In the genomic region with DNA sequence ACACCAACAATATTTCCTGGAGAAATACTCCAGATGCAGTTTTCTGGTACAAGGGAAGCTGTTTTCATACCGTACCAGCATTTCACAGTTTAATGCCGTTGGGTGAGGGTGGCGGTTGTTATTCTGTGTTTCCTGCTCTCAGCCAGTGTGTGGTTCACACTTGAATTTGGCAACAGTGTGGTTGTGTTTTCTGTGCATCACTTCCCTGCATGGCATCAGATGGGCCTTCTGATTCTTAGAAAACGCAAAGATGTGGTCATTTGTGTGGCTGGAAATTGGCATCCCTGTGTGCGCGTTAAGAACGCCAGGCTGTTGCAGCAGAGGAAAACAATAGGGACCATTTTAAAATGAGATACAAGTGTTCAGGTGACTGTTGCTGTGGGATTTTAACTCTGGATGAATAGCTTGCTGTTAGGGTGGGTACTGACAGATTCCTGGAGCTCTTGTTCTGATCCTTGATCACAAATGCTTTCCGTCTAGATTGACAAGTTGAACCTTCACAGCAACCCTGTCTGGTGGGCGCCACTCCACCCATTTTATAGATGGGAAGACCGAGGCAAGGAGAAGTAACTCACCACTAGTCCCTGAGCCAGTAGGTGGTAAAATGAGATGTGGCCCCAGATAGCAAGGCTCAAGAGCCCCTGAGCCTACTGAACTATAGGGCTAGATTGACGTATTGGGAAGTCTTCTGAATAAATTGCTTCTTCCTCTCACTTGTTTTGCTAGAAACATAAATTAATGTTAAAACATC, we compare ENCODE assay signal across 15 cellular contexts.
DNase-seq lines count a peak whose midpoint lies in the region; TF ChIP-seq lines count a peak whose summit lies in the region.
"Had no signal": no experiment of that assay in that cellular context is flagged by ENCODE, and none has a peak within 500 bp of the region (broad histone marks: within the 10 kb centered on the region; RNA-seq: fewer than 3 reads in every experiment).

No MANE protein-coding gene starts in this region.

- no peaks in the 10 kb centered on the region for H3K4me1 ChIP-seq in breast epithelium
- H3K4me1 ChIP-seq: HAP-1, pancreas had no signal

- H3K36me3 Mint-ChIP-seq in activated naive CD4-positive, alpha-beta T cell treated with anti-CD3 and anti-CD28 coated beads, Interleukin-2, amount 50 U/mL, for 24 hours = peaks cover 3% of the 10 kb centered on the region

- H3K9me3 Mint-ChIP-seq in activated naive CD4-positive, alpha-beta T cell treated with anti-CD3 and anti-CD28 coated beads, Interleukin-2, amount 50 U/mL, for 24 hours = no peaks in the 10 kb centered on the region

- no peaks in the 10 kb centered on the region for H3K36me3 ChIP-seq in breast epithelium
- H3K36me3 ChIP-seq: gastroesophageal sphincter, HAP-1, pancreas, vagina had no signal

- TF ChIP-seq CTCF in breast epithelium (IDR thresholded peaks at IDR 0.05) = no peak

- TF ChIP-seq POLR2A in breast epithelium (IDR thresholded peaks at IDR 0.05) (no peak), erythroblast (IDR thresholded peaks at IDR 0.05; ENCODE audit: low read length) (no peak)

- H3K4me3 ChIP-seq in breast epithelium = no peak overlapping the region
- H3K4me3 ChIP-seq: gastroesophageal sphincter, HAP-1, pancreas, SK-N-MC, vagina had no signal

- peak overlapping the region; percentile 15 for H3K4me3 Mint-ChIP-seq in activated naive CD4-positive, alpha-beta T cell treated with anti-CD3 and anti-CD28 coated beads, Interleukin-2, amount 50 U/mL, for 24 hours

- H3K27me3 ChIP-seq in breast epithelium = no peaks in the 10 kb centered on the region
- H3K27me3 ChIP-seq: gastroesophageal sphincter, pancreas, vagina had no signal

- peak; percentile 27 for DNase-seq in activated CD8-positive, alpha-beta memory T cell treated with anti-CD3 and anti-CD28 coated beads, Interleukin-2, amount 50 U/mL, for 4 hours
- no peak for DNase-seq in activated CD8-positive, alpha-beta memory T cell treated with anti-CD3 and anti-CD28 coated beads, Interleukin-2, amount 50 U/mL, for 48 hours
- DNase-seq in NOMO-1 treated with dmso at 0.1 percent for 144 hours (lab: John Stamatoyannopoulos, UW; ENCODE audit: unreplicated experiment) (peak; percentile 43), breast epithelium (ENCODE audit: low spot score in 2 of 2) (no peak), SHP77 treated with DMSO at 0.1 percent for 48 hours (lab: John Stamatoyannopoulos, UW) (no peak), erythroblast (lab: John Stamatoyannopoulos, UW) (no peak)
- peak; percentile 70 for DNase-seq in stimulated activated CD8-positive, alpha-beta memory T cell treated with anti-CD3 and anti-CD28 coated beads, Interleukin-4, amount 100 ng/mL, for 48 hours
- DNase-seq: left colon, NCI-H226, pancreas had no signal

- no peak overlapping the region for H3K27ac ChIP-seq in breast epithelium
- H3K27ac ChIP-seq: gastroesophageal sphincter, pancreas, SK-N-MC, vagina had no signal

- intact Hi-C loops in breast epithelium (cut with DNase I; ENCODE audit: low total_unique reads) = no loop called here

- peaks cover 71% of the 10 kb centered on the region for H3K4me1 Mint-ChIP-seq in activated naive CD4-positive, alpha-beta T cell treated with anti-CD3 and anti-CD28 coated beads, Interleukin-2, amount 50 U/mL, for 24 hours

- H3K27ac Mint-ChIP-seq in activated naive CD4-positive, alpha-beta T cell treated with anti-CD3 and anti-CD28 coated beads, Interleukin-2, amount 50 U/mL, for 24 hours = peak overlapping the region; percentile 57

- H3K9me3 ChIP-seq in breast epithelium = no peaks in the 10 kb centered on the region
- H3K9me3 ChIP-seq: gastroesophageal sphincter, HAP-1, pancreas, vagina had no signal

- no peaks in the 10 kb centered on the region for H3K27me3 Mint-ChIP-seq in activated naive CD4-positive, alpha-beta T cell treated with anti-CD3 and anti-CD28 coated beads, Interleukin-2, amount 50 U/mL, for 24 hours

Comparison
In these comparisons a context has a peak if more than half of its experiments do, and no peak if none do; other contexts are left out.
1. DNase-seq: peak in activated CD8-positive, alpha-beta memory T cell treated with anti-CD3 and anti-CD28 coated beads, Interleukin-2, amount 50 U/mL, for 4 hours (single experiment), NOMO-1 treated with dmso at 0.1 percent for 144 hours (single experiment) and stimulated activated CD8-positive, alpha-beta memory T cell treated with anti-CD3 and anti-CD28 coated beads, Interleukin-4, amount 100 ng/mL, for 48 hours (single experiment); none in activated CD8-positive, alpha-beta memory T cell treated with anti-CD3 and anti-CD28 coated beads, Interleukin-2, amount 50 U/mL, for 48 hours (single experiment), breast epithelium (0 of 2), SHP77 treated with DMSO at 0.1 percent for 48 hours (single experiment) and erythroblast (0 of 2).